In genomic region chr13:37981932-37982331, GRCh38 we compare ENCODE assay signal across 27 cellular contexts.
"Had no signal": no experiment of that assay in that cellular context is flagged by ENCODE, and none has a peak within 500 bp of the region (broad histone marks: within the 10 kb centered on the region; RNA-seq: fewer than 3 reads in every experiment).

No MANE protein-coding gene starts in this region.

- FAIRE-seq: islet of Langerhans, urothelium cell line had no signal

- H3K4me3 ChIP-seq: heart left ventricle, left ventricle myocardium inferior, lung, ovary, right atrium auricular region, right lobe of liver, stomach, testis, thyroid gland, transverse colon, upper lobe of left lung had no signal

- H3K9me3 Mint-ChIP-seq: nephron had no signal

- H3K4me3 Mint-ChIP-seq: immature natural killer cell; naive thymus-derived CD4-positive, alpha-beta T cell; nephron; stimulated activated naive B cell treated with anti-CD40 and anti-IgM and Interleukin-4, amounts not matched to agents 10 μg/mL and 1 μg/mL and 100 μg/mL, for 72 hours had no signal

- H3K9me3 ChIP-seq: heart left ventricle, left ventricle myocardium inferior, ovary, right atrium auricular region, right lobe of liver, stomach, testis, thyroid gland, transverse colon, upper lobe of left lung had no signal

- H3K36me3 Mint-ChIP-seq: naive thymus-derived CD4-positive, alpha-beta T cell; stimulated activated naive B cell treated with anti-CD40 and anti-IgM and Interleukin-4, amounts not matched to agents 10 μg/mL and 1 μg/mL and 100 μg/mL, for 72 hours had no signal

- ATAC-seq: heart left ventricle; naive thymus-derived CD4-positive, alpha-beta T cell; right lobe of liver; stimulated activated naive B cell treated with anti-CD40 and anti-IgM and Interleukin-4, amounts not matched to agents 10 μg/mL and 1 μg/mL and 100 μg/mL, for 72 hours; stimulated activated naive CD8-positive, alpha-beta T cell treated with anti-CD3 and anti-CD28 coated beads, Interleukin-15, Interleukin-2, amounts not matched to agents 100 U/mL and 50 U/mL, for 24 hours had no signal

- H3K27ac Mint-ChIP-seq: immature natural killer cell; naive thymus-derived CD4-positive, alpha-beta T cell; nephron; progenitor cell of endocrine pancreas; stimulated activated naive B cell treated with anti-CD40 and anti-IgM and Interleukin-4, amounts not matched to agents 10 μg/mL and 1 μg/mL and 100 μg/mL, for 72 hours had no signal

- H3K27me3 Mint-ChIP-seq: naive thymus-derived CD4-positive, alpha-beta T cell; progenitor cell of endocrine pancreas; stimulated activated naive B cell treated with anti-CD40 and anti-IgM and Interleukin-4, amounts not matched to agents 10 μg/mL and 1 μg/mL and 100 μg/mL, for 72 hours had no signal

- H3K36me3 ChIP-seq: heart left ventricle, left ventricle myocardium inferior, ovary, right atrium auricular region, right lobe of liver, stomach, thyroid gland, transverse colon, upper lobe of left lung had no signal

- H3K27ac ChIP-seq: heart left ventricle, left ventricle myocardium inferior, ovary, right atrium auricular region, right lobe of liver, stomach, testis, thyroid gland, transverse colon, upper lobe of left lung had no signal

- DNase-seq: glutamatergic neuron; heart left ventricle; hypothalamus; immature natural killer cell; kidney; left ventricle myocardium inferior; naive thymus-derived CD4-positive, alpha-beta T cell; nucleus accumbens; ovary; right lobe of liver; stimulated activated CD4-positive, alpha-beta T cell treated with anti-CD3 and anti-CD28 coated beads, Interleukin-12 subunit alpha, Interleukin-12 subunit beta, amount 100 ng/mL, for 4 hours; stimulated activated CD4-positive, alpha-beta T cell treated with anti-CD3 and anti-CD28 coated beads, Interleukin-15, amount 100 ng/mL, for 24 hours; stimulated activated CD4-positive, alpha-beta T cell treated with anti-CD3 and anti-CD28 coated beads, Interleukin-2, amount 100 ng/mL, for 24 hours; stimulated activated CD4-positive, alpha-beta T cell treated with anti-CD3 and anti-CD28 coated beads, Interleukin-4, amount 100 ng/mL, for 1 hour; stimulated activated naive B cell treated with anti-CD40 and anti-IgM and Interleukin-4, amounts not matched to agents 10 μg/mL and 1 μg/mL and 100 μg/mL, for 72 hours; stimulated activated naive CD8-positive, alpha-beta T cell treated with anti-CD3 and anti-CD28 coated beads, Interleukin-15, Interleukin-2, amounts not matched to agents 100 U/mL and 50 U/mL, for 24 hours; stomach; testis; thyroid gland; transverse colon; upper lobe of left lung had no signal

- H3K4me1 Mint-ChIP-seq: immature natural killer cell; nephron; stimulated activated naive B cell treated with anti-CD40 and anti-IgM and Interleukin-4, amounts not matched to agents 10 μg/mL and 1 μg/mL and 100 μg/mL, for 72 hours had no signal

- H3K4me1 ChIP-seq: heart left ventricle, left ventricle myocardium inferior, right atrium auricular region, right lobe of liver, stomach, testis, thyroid gland, transverse colon, upper lobe of left lung had no signal

- H3K27me3 ChIP-seq: heart left ventricle, ovary, right atrium auricular region, right lobe of liver, stomach, testis, thyroid gland, transverse colon, upper lobe of left lung had no signal
